ENCODE assay signal across 3 cellular contexts in the genomic region with DNA sequence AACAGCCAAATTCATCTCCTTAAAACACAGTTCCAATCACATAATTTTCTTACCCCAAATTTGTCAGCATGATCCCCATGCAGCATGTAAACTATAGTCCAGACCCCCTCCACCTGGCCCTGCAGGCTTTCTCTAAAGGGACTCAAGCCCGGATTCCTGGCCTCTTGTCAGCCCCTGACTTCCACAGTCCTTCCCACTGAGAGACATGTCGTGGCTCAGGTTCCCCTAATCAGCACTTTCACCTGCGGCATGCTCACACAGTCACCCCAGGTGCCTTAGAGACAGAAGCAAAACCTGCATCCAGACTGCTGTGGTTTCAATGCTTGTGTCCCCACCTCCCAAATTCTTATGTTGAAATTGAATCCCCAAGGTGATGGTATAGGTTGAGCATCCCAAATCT.
A peak's percentile ranks its signal among the peaks of the same experiment; 100 is the strongest.
TF ChIP-seq lines count a peak whose summit lies in the region.

No MANE protein-coding gene starts in this region.

TF ChIP-seq in GM23338, 12 proteins besides CTCF, POLR2A, EP300 and RAD21:
- TF ChIP-seq EZH2 (IDR thresholded peaks at IDR 0.05; ENCODE audit: low read depth, unreplicated experiment): no peak
- TF ChIP-seq JUNB (IDR thresholded peaks at IDR 0.05; ENCODE audit: unreplicated experiment): no peak

TF ChIP-seq in H1, 55 proteins besides CTCF, POLR2A, EP300 and RAD21:
- TF ChIP-seq TBP (IDR thresholded peaks at IDR 0.05; ENCODE audit: low read depth, low read length): no peak
- peak; percentile 31; the same call in 1 of the 2 replicates for TF ChIP-seq MAFK (IDR thresholded peaks at IDR 0.05; ENCODE audit: low read depth, low read length)
TF ChIP-seq in H1: peak in this region for 1.

TF ChIP-seq in HEK293T, 16 proteins besides CTCF, POLR2A, EP300 and RAD21:
- no peak for TF ChIP-seq TARDBP (IDR thresholded peaks at IDR 0.05)
- TF ChIP-seq ZNF384 (IDR thresholded peaks at IDR 0.05): no peak
- TF ChIP-seq FOXK2 (IDR thresholded peaks at IDR 0.05): no peak
- TF ChIP-seq BHLHE40 (IDR thresholded peaks at IDR 0.05; ENCODE audit: borderline replicate concordance): no peak
- TF ChIP-seq ARNT (IDR thresholded peaks at IDR 0.05): no peak
- TF ChIP-seq SUZ12 (IDR thresholded peaks at IDR 0.05): no peak
- TF ChIP-seq ELF4 (IDR thresholded peaks at IDR 0.05): no peak
- no peak for TF ChIP-seq CTBP1 (IDR thresholded peaks at IDR 0.05; ENCODE audit: borderline replicate concordance)
- TF ChIP-seq PKNOX1 (IDR thresholded peaks at IDR 0.05): no peak
- no peak for TF ChIP-seq SP1 (IDR thresholded peaks at IDR 0.05)
- TF ChIP-seq HDGF (IDR thresholded peaks at IDR 0.05; ENCODE audit: borderline replicate concordance): no peak
- no peak for TF ChIP-seq L3MBTL2 (conservative IDR thresholded peaks at IDR 0.05)
- no peak for TF ChIP-seq FOXM1 (IDR thresholded peaks at IDR 0.05; ENCODE audit: borderline replicate concordance)
- no peak for TF ChIP-seq NFRKB (IDR thresholded peaks at IDR 0.05)
- no peak for TF ChIP-seq LEF1 (IDR thresholded peaks at IDR 0.05; ENCODE audit: borderline replicate concordance)
- no peak for TF ChIP-seq FOXA1 (IDR thresholded peaks at IDR 0.05)
